15 cellular contexts compared by ENCODE assay signal in genomic region chr3:152786977-152787681, GRCh38. TPM values are rescaled to one million over a fixed set of nuclear protein-coding genes. Genes with fewer than 3 reads are reported as not detected.
DNase-seq lines count a peak whose midpoint lies in the region; ATAC-seq and TF ChIP-seq lines count a peak whose summit lies in the region.
"Had no signal": no experiment of that assay in that cellular context is flagged by ENCODE, and none has a peak within 500 bp of the region (broad histone marks: within the 10 kb centered on the region; RNA-seq: fewer than 3 reads in every experiment).

No MANE protein-coding gene starts in this region.

- no peak overlapping the region for H3K9ac ChIP-seq in mesenchymal stem cell (ENCODE audit: low read length)
- H3K9ac ChIP-seq: BLaER1 treated with 17β-estradiol and CSF1 and Interleukin-3, amounts not matched to agents 10 nM and 100 nM had no signal

- H2AFZ ChIP-seq in mesenchymal stem cell (ENCODE audit: low read depth, low read length): no peak overlapping the region

- H3K4me1 ChIP-seq in mesenchymal stem cell (ENCODE audit: control insufficient read depth, insufficient read depth, low read depth, low read length): no peaks in the 10 kb centered on the region

- no peak overlapping the region for H3K4ac ChIP-seq in mesenchymal stem cell (ENCODE audit: low read depth in 1 of 2, low read length in 2 of 2)

- no peak overlapping the region for H2AK5ac ChIP-seq in mesenchymal stem cell (ENCODE audit: low read length, severe bottlenecking)

- H3K23ac ChIP-seq in mesenchymal stem cell (ENCODE audit: low read length in 2 of 2): no peak overlapping the region

- no peaks in the 10 kb centered on the region for H3K79me1 ChIP-seq in mesenchymal stem cell (replicated peaks; ENCODE audit: low read length, poor library complexity, severe bottlenecking)

- H3K27me3 ChIP-seq in mesenchymal stem cell (ENCODE audit: control insufficient read depth in 1 of 2, insufficient read depth in 1 of 2, low read length in 2 of 2): no peaks in the 10 kb centered on the region
- H3K27me3 ChIP-seq: BLaER1 treated with 17β-estradiol and CSF1 and Interleukin-3, amounts not matched to agents 10 nM and 100 nM had no signal

- no peak overlapping the region for H2BK120ac ChIP-seq in mesenchymal stem cell (ENCODE audit: low read depth, low read length)

- no peak overlapping the region for H3K4me2 ChIP-seq in mesenchymal stem cell (ENCODE audit: low read length, poor library complexity, severe bottlenecking)
- H3K4me2 ChIP-seq: BLaER1 treated with 17β-estradiol and CSF1 and Interleukin-3, amounts not matched to agents 10 nM and 100 nM had no signal

- DNase-seq in A172 (ENCODE audit: low spot score) (peak; percentile 68), LoVo (ENCODE audit: low spot score) (peak; percentile 39), astrocyte of the spinal cord (ENCODE audit: low read depth, low spot score) (peak; percentile 20), mesenchymal stem cell (peak; percentile 30), occipital lobe (lab: John Stamatoyannopoulos, UW) (no peak), NK-92 (lab: John Stamatoyannopoulos, UW; ENCODE audit: unreplicated experiment) (no peak)
- DNase-seq: 8988T; ACHN; CD4-positive, CD25-positive, alpha-beta regulatory T cell; DND-41; GDM1 had no signal

- no peak overlapping the region for H2BK15ac ChIP-seq in mesenchymal stem cell (ENCODE audit: low read depth, poor library complexity, severe bottlenecking)

- no peak overlapping the region for H3K18ac ChIP-seq in mesenchymal stem cell (ENCODE audit: low read depth in 1 of 2, low read length in 2 of 2)

- ATAC-seq in HG02973 (IDR thresholded peaks at IDR 0.05; ENCODE audit: unreplicated experiment): no peak
- ATAC-seq: HCT116, HepG2 had no signal

- in situ Hi-C loops in astrocyte of the spinal cord (cut with HindIII; ENCODE audit: low sequenced_read_pairs): no loop called here

- no peaks in the 10 kb centered on the region for H3K36me3 ChIP-seq in mesenchymal stem cell (ENCODE audit: control insufficient read depth in 1 of 2, insufficient read depth in 2 of 2, low read depth in 1 of 2, low read length in 2 of 2)
- H3K36me3 ChIP-seq: BLaER1 treated with 17β-estradiol and CSF1 and Interleukin-3, amounts not matched to agents 10 nM and 100 nM had no signal

- no peak overlapping the region for H2BK5ac ChIP-seq in mesenchymal stem cell (ENCODE audit: low read depth, low read length, poor library complexity, severe bottlenecking)

- H2BK12ac ChIP-seq in mesenchymal stem cell (ENCODE audit: low read length in 2 of 2): no peak overlapping the region

- WGBS in mesenchymal stem cell: 36% methylated on average over 2 of the region's 4 CpGs

- no peak for TF ChIP-seq CTCF in astrocyte of the spinal cord (IDR thresholded peaks at IDR 0.05; ENCODE audit: low read depth, low read length)

- no peak overlapping the region for H4K8ac ChIP-seq in mesenchymal stem cell (ENCODE audit: low read length)

- H3K27ac ChIP-seq in mesenchymal stem cell (ENCODE audit: low read length, poor library complexity, severe bottlenecking): no peak overlapping the region
- H3K27ac ChIP-seq: BLaER1 treated with 17β-estradiol and CSF1 and Interleukin-3, amounts not matched to agents 10 nM and 100 nM had no signal

- H3K14ac ChIP-seq in mesenchymal stem cell (ENCODE audit: low read length in 2 of 2): no peak overlapping the region

- no peak overlapping the region for H3K4me3 ChIP-seq in astrocyte of the spinal cord (ENCODE audit: low read depth, low read length)
- H3K4me3 ChIP-seq in mesenchymal stem cell (ENCODE audit: insufficient read depth in 1 of 2, low read depth in 1 of 2, low read length in 2 of 2): no peak overlapping the region
- H3K4me3 ChIP-seq: BLaER1 treated with 17β-estradiol and CSF1 and Interleukin-3, amounts not matched to agents 10 nM and 100 nM had no signal

- peaks cover 3% of the 10 kb centered on the region for H3K9me3 ChIP-seq in mesenchymal stem cell (ENCODE audit: control insufficient read depth, low read length)

- H4K91ac ChIP-seq in mesenchymal stem cell (ENCODE audit: low read length): no peak overlapping the region

RNA-seq across cellular contexts. Expression of gene P2RY1, which starts 47.8 kb away (rescaled TPM):
- 0.19 TPM in 1 of 2 replicates, not detected in the other for total RNA-seq in A172 (2014; rRNA removed; shearing (Covaris generic))
- 4.6 TPM for polyA plus RNA-seq in mesenchymal stem cell (2013, experiment 1 of 2)
- polyA plus RNA-seq in mesenchymal stem cell (2013, experiment 2 of 2): 4.7 TPM
- total RNA-seq in occipital lobe: 9.5 TPM
- total RNA-seq: HepG2 had no signal
- polyA plus RNA-seq: HepG2 had no signal

Comparison
In these comparisons a context has a peak if more than half of its experiments do, and no peak if none do; other contexts are left out.
1. DNase-seq: peak in A172 (single experiment), LoVo (single experiment), astrocyte of the spinal cord (single experiment) and mesenchymal stem cell (single experiment); none in occipital lobe (single experiment) and NK-92 (single experiment).